In genomic region chr5:73278693-73279092, GRCh38 we compare ENCODE assay signal across 19 cellular contexts.
DNase-seq lines count a peak whose midpoint lies in the region; ATAC-seq, FAIRE-seq and TF ChIP-seq lines count a peak whose summit lies in the region.
"Had no signal": no experiment of that assay in that cellular context is flagged by ENCODE, and none has a peak within 500 bp of the region (broad histone marks: within the 10 kb centered on the region; RNA-seq: fewer than 3 reads in every experiment).

No MANE protein-coding gene starts in this region.

- H3K27me3 ChIP-seq in PC-9 (ENCODE audit: insufficient read depth, low read depth) (no peaks in the 10 kb centered on the region), keratinocyte (ENCODE audit: control insufficient read depth, extremely low read depth, insufficient read depth, low read length) (no peaks in the 10 kb centered on the region)

- FAIRE-seq in keratinocyte (lab: Jason Lieb, UNC), result peak; percentile 70
- FAIRE-seq: colon, islet of Langerhans, K562 had no signal

- H4K20me1 ChIP-seq in PC-9 (ENCODE audit: insufficient read depth) (no peaks in the 10 kb centered on the region), keratinocyte (ENCODE audit: control insufficient read depth, extremely low read depth, insufficient read depth, low read length) (no peaks in the 10 kb centered on the region)

- H3K27ac ChIP-seq in PC-9 (no peak overlapping the region), keratinocyte (ENCODE audit: control insufficient read depth, insufficient read depth, low read length) (no peak overlapping the region)

- no peaks in the 10 kb centered on the region for H3K4me1 Mint-ChIP-seq in T-helper 17 cell

- H3K9me1 ChIP-seq in keratinocyte (ENCODE audit: control insufficient read depth, extremely low read depth, insufficient read depth, low read length), result no peaks in the 10 kb centered on the region

- H3K27ac Mint-ChIP-seq in T-helper 17 cell, result no peak overlapping the region
- H3K27ac Mint-ChIP-seq: activated CD8-positive, alpha-beta T cell treated with anti-CD3 and anti-CD28 coated beads, Interleukin-2, amount 10 ng/mL, durations not matched to agents 7 days and 5 days; HFFc6 had no signal

- H3K9ac ChIP-seq in keratinocyte (ENCODE audit: control insufficient read depth, extremely low read depth, insufficient read depth, low read length), result no peak overlapping the region

- H2AFZ ChIP-seq in PC-9, result no peak overlapping the region
- H2AFZ ChIP-seq in keratinocyte (ENCODE audit: control insufficient read depth, low read length), result no peak overlapping the region

- H3K4me1 ChIP-seq in PC-9 (replicated peaks; ENCODE audit: insufficient read depth) (peaks cover 29% of the 10 kb centered on the region), keratinocyte (ENCODE audit: control insufficient read depth, extremely low read depth, insufficient read depth, low read length) (peaks cover 30% of the 10 kb centered on the region)

- peaks cover 2% of the 10 kb centered on the region for H3K36me3 Mint-ChIP-seq in T-helper 17 cell (ENCODE audit: low read depth)

- DNase-seq in DMS 273 (lab: John Stamatoyannopoulos, UW; ENCODE audit: unreplicated experiment), result peak; percentile 83
- DNase-seq in NCI-H1105 (lab: John Stamatoyannopoulos, UW), result peak; percentile 71
- DNase-seq in PC-9, result peak; percentile 74 to 90
- DNase-seq in keratinocyte (ENCODE audit: low read depth, low spot score), result peak; percentile 58
- DNase-seq in T-helper 17 cell, result no peak
- DNase-seq in stimulated activated naive CD4-positive, alpha-beta T cell (lab: John Stamatoyannopoulos, UW), result no peak
- DNase-seq in RKO (ENCODE audit: low spot score), result no peak
- DNase-seq: activated CD8-positive, alpha-beta T cell treated with anti-CD3 and anti-CD28 coated beads, Interleukin-2, amount 10 ng/mL, durations not matched to agents 7 days and 5 days; amniotic stem cell; heart left ventricle; HFFc6; mucosa of descending colon; NCI-H1048; NCI-H774; nucleus accumbens had no signal

- H3K4me3 Mint-ChIP-seq in T-helper 17 cell, result no peak overlapping the region
- H3K4me3 Mint-ChIP-seq: activated CD8-positive, alpha-beta T cell treated with anti-CD3 and anti-CD28 coated beads, Interleukin-2, amount 10 ng/mL, durations not matched to agents 7 days and 5 days; HFFc6 had no signal

- no peaks in the 10 kb centered on the region for H3F3A ChIP-seq in PC-9 (ENCODE audit: insufficient read depth, low read depth)

- H3K79me2 ChIP-seq in PC-9 (ENCODE audit: low read depth) (no peaks in the 10 kb centered on the region), keratinocyte (ENCODE audit: control insufficient read depth, insufficient read depth, low read length) (no peaks in the 10 kb centered on the region)

- no peak for TF ChIP-seq CTCF in PC-9 (conservative IDR thresholded peaks at IDR 0.05)
- no peak for TF ChIP-seq CTCF in keratinocyte (optimal IDR thresholded peaks at IDR 0.05 in 1 of 3, IDR thresholded peaks at IDR 0.05 in 1 of 3, conservative IDR thresholded peaks at IDR 0.05 in 1 of 3; ENCODE audit: extremely low read depth in 1 of 3, insufficient read depth in 2 of 3, low read length in 3 of 3)

- dilution Hi-C loops in keratinocyte (cut with MboI; ENCODE audit: extremely low pct_ligation_motif_present, low sequenced_read_pairs), result no loop called here

- H3K36me3 ChIP-seq in PC-9 (ENCODE audit: low read depth) (no peaks in the 10 kb centered on the region), keratinocyte (ENCODE audit: control insufficient read depth in 2 of 2, extremely low read depth in 1 of 2, insufficient read depth in 2 of 2, low read length in 2 of 2) (no peaks in the 10 kb centered on the region)
- H3K36me3 ChIP-seq: heart left ventricle had no signal

- H3K4me2 ChIP-seq in PC-9 (0 out of 2 replicates have a peak overlapping the region, but pooled peaks have one; percentile 15), keratinocyte (ENCODE audit: control insufficient read depth, extremely low read depth, insufficient read depth, low read depth, low read length) (no peak overlapping the region)

- CTCF ChIA-PET in PC-9 (lab: Charles Lee), result no interaction called here

- intact Hi-C loops in PC-9 (cut with micrococcal nuclease; ENCODE audit: unreplicated experiment), result no loop called here

- no peak overlapping the region for H3K4me3 ChIP-seq in PC-9
- H3K4me3 ChIP-seq in keratinocyte (ENCODE audit: control insufficient read depth in 2 of 3, extremely low read depth in 1 of 3, insufficient read depth in 2 of 3, low read depth in 1 of 3, low read length in 3 of 3), result no peak overlapping the region
- H3K4me3 ChIP-seq: heart left ventricle, K562, mucosa of descending colon had no signal

- H3K9me2 ChIP-seq in PC-9 (ENCODE audit: insufficient read depth), result no peaks in the 10 kb centered on the region

- BruUV-seq in PC-9 (replicated peaks; lab: Mats Ljungman, UMichigan), result no TSS peak

- H3K9me3 ChIP-seq in PC-9 (ENCODE audit: insufficient read depth, low read depth), result no peaks in the 10 kb centered on the region
- H3K9me3 ChIP-seq in keratinocyte (ENCODE audit: control insufficient read depth, low read depth, low read length), result no peaks in the 10 kb centered on the region
- H3K9me3 ChIP-seq in T-helper 17 cell (ENCODE audit: control insufficient read depth, low read length, poor library complexity, severe bottlenecking), result no peaks in the 10 kb centered on the region
- H3K9me3 ChIP-seq: heart left ventricle, mucosa of descending colon had no signal

- peaks cover 72% of the 10 kb centered on the region for H3K27me3 Mint-ChIP-seq in T-helper 17 cell

- POLR2A ChIA-PET in PC-9 (lab: Charles Lee; ENCODE audit: unreplicated experiment), result no interaction called here

- ATAC-seq in GM21529 (IDR thresholded peaks at IDR 0.05; ENCODE audit: unreplicated experiment) (no peak), T-helper 17 cell (no peak)
- ATAC-seq: activated CD8-positive, alpha-beta T cell treated with anti-CD3 and anti-CD28 coated beads, Interleukin-2, amount 10 ng/mL, durations not matched to agents 7 days and 5 days; heart left ventricle; K562; mucosa of descending colon had no signal

Comparison
In these comparisons a context has a peak if more than half of its experiments do, and no peak if none do; other contexts are left out.
1. DNase-seq: peak in DMS 273 (single experiment), NCI-H1105 (single experiment), PC-9 (2 of 2) and keratinocyte (single experiment); none in T-helper 17 cell (0 of 3), stimulated activated naive CD4-positive, alpha-beta T cell (0 of 6) and RKO (single experiment).